ENCODE assay signal across 22 cellular contexts in genomic region chr2:239930378-239930777, GRCh38.
DNase-seq lines count a peak whose midpoint lies in the region; ATAC-seq and TF ChIP-seq lines count a peak whose summit lies in the region.
"Had no signal": no experiment of that assay in that cellular context is flagged by ENCODE, and none has a peak within 500 bp of the region (broad histone marks: within the 10 kb centered on the region; RNA-seq: fewer than 3 reads in every experiment).

No MANE protein-coding gene starts in this region.

- H3K27ac ChIP-seq in heart left ventricle (no peak overlapping the region), SK-N-SH (ENCODE audit: low read depth in 2 of 2, low read length in 1 of 2) (no peak overlapping the region)
- H3K27ac ChIP-seq: ascending aorta, SJCRH30, thoracic aorta had no signal

- H3K9me3 ChIP-seq in BE2C (no peaks in the 10 kb centered on the region), heart left ventricle (no peaks in the 10 kb centered on the region), SK-N-SH (no peaks in the 10 kb centered on the region)
- H3K9me3 ChIP-seq: ascending aorta, SJCRH30, thoracic aorta had no signal

- CTCF ChIA-PET in activated B cell treated with CpG ODN at 0.5 μM for 24 hours (lab: Charles Lee) = no interaction called here
- CTCF ChIA-PET in SK-N-SH (lab: Yijun Ruan, JAX) = interaction anchor here (1.4 kb wide), 1 partner anchor 91 kb away, joined by 5 read pairs; no protein-coding TSS in a partner anchor

- H3K36me3 ChIP-seq in BE2C (no peaks in the 10 kb centered on the region), heart left ventricle (no peaks in the 10 kb centered on the region), SK-N-SH (replicated peaks in 1 of 2; ENCODE audit: control insufficient read depth in 1 of 2, insufficient read depth in 2 of 2, low read length in 1 of 2) (no peaks in the 10 kb centered on the region)
- H3K36me3 ChIP-seq: ascending aorta, SJCRH30, thoracic aorta had no signal

- peaks cover 5% of the 10 kb centered on the region for H3K9me3 Mint-ChIP-seq in activated B cell treated with CpG ODN at 0.5 μM for 24 hours
- no peaks in the 10 kb centered on the region for H3K9me3 Mint-ChIP-seq in osteocyte (ENCODE audit: unreplicated experiment)
- H3K9me3 Mint-ChIP-seq in stimulated activated effector memory CD8-positive, alpha-beta T cell treated with anti-CD3 and anti-CD28 coated beads, Interleukin-12 subunit alpha, Interleukin-12 subunit beta, amount 100 ng/mL, for 72 hours = no peaks in the 10 kb centered on the region
- H3K9me3 Mint-ChIP-seq: CD8-positive, alpha-beta T cell; natural killer cell had no signal

- H3K4me3 ChIP-seq in BE2C (ENCODE audit: low read depth, low read length) (no peak overlapping the region), heart left ventricle (no peak overlapping the region), SK-N-SH (ENCODE audit: low read depth in 2 of 2, low read length in 1 of 2) (no peak overlapping the region)
- H3K4me3 ChIP-seq: ascending aorta, SJCRH30, thoracic aorta had no signal

- DNase-seq in BE2C (peak; percentile 3), activated B cell treated with CpG ODN at 0.5 μM for 24 hours (peak; percentile 5), heart left ventricle (peak in 3 of 5 donors; percentile 11 to 40 (median 15)), osteocyte (ENCODE audit: extremely low spot score, unreplicated experiment) (peak; percentile 76), epidermal melanocyte (ENCODE audit: insufficient read length, low spot score) (no peak), SK-N-SH (no peak)
- DNase-seq in stimulated activated effector memory CD8-positive, alpha-beta T cell treated with anti-CD3 and anti-CD28 coated beads, Interleukin-12 subunit alpha, Interleukin-12 subunit beta, amount 100 ng/mL, for 72 hours (ENCODE audit: low spot score in 2 of 2) = no peak
- DNase-seq: GF-D8, mesendoderm, natural killer cell, NCI-H1417 treated with DMSO at 0.1 percent for 48 hours, NCI-H2171, NCI-H774, OCI-M1, T-helper 2 cell had no signal

- H3K27ac Mint-ChIP-seq in activated B cell treated with CpG ODN at 0.5 μM for 24 hours (no peak overlapping the region), osteocyte (ENCODE audit: unreplicated experiment) (no peak overlapping the region)
- no peak overlapping the region for H3K27ac Mint-ChIP-seq in stimulated activated effector memory CD8-positive, alpha-beta T cell treated with anti-CD3 and anti-CD28 coated beads, Interleukin-12 subunit alpha, Interleukin-12 subunit beta, amount 100 ng/mL, for 72 hours
- H3K27ac Mint-ChIP-seq: CD8-positive, alpha-beta T cell; natural killer cell; progenitor cell of endocrine pancreas; WTC11 had no signal

- H3F3A ChIP-seq in SK-N-SH (replicated peaks; ENCODE audit: insufficient read depth) = no peaks in the 10 kb centered on the region

- TF ChIP-seq CTCF in BE2C (IDR thresholded peaks at IDR 0.05; ENCODE audit: low read depth, low read length) = no peak
- TF ChIP-seq CTCF in activated B cell treated with CpG ODN at 0.5 μM for 24 hours (IDR thresholded peaks at IDR 0.05) = no peak
- no peak for TF ChIP-seq CTCF in heart left ventricle (IDR thresholded peaks at IDR 0.05)
- TF ChIP-seq CTCF in osteocyte (IDR thresholded peaks at IDR 0.05) = no peak
- no peak for TF ChIP-seq CTCF in SK-N-SH (IDR thresholded peaks at IDR 0.05)

- no peaks in the 10 kb centered on the region for H3K79me2 ChIP-seq in SK-N-SH (ENCODE audit: insufficient read depth)

- H3K27me3 ChIP-seq in BE2C = peaks cover under 1% of the 10 kb centered on the region; the same call in 1 of the 2 replicates
- H3K27me3 ChIP-seq in heart left ventricle = no peaks in the 10 kb centered on the region
- no peaks in the 10 kb centered on the region for H3K27me3 ChIP-seq in SK-N-SH (ENCODE audit: insufficient read depth)
- H3K27me3 ChIP-seq: ascending aorta, SJCRH30 had no signal

- intact Hi-C loops in activated B cell treated with CpG ODN at 0.5 μM for 24 hours (cut with micrococcal nuclease) = loop anchor here (10.0 kb wide), 1 partner anchor 204 kb away; the partner anchor contains the start of gene COPS9
- intact Hi-C loops in heart left ventricle (cut with DNase I) = loop anchor here in 2 of 10 donors (10.0 kb wide), 2 partner anchors 64 to 214 kb away; partner anchors contain the start of gene OTOS (in 1 of the 2)

- H3K9me2 ChIP-seq in SK-N-SH = no peaks in the 10 kb centered on the region

- H3K36me3 Mint-ChIP-seq in activated B cell treated with CpG ODN at 0.5 μM for 24 hours (ENCODE audit: low read depth) = no peaks in the 10 kb centered on the region
- no peaks in the 10 kb centered on the region for H3K36me3 Mint-ChIP-seq in osteocyte (ENCODE audit: unreplicated experiment)
- peaks cover 4% of the 10 kb centered on the region for H3K36me3 Mint-ChIP-seq in stimulated activated effector memory CD8-positive, alpha-beta T cell treated with anti-CD3 and anti-CD28 coated beads, Interleukin-12 subunit alpha, Interleukin-12 subunit beta, amount 100 ng/mL, for 72 hours
- H3K36me3 Mint-ChIP-seq: CD8-positive, alpha-beta T cell; natural killer cell; WTC11 had no signal

- POLR2A ChIA-PET in activated B cell treated with CpG ODN at 0.5 μM for 24 hours (lab: Charles Lee) = no interaction called here
- POLR2A ChIA-PET in SK-N-SH (lab: Yijun Ruan, JAX) = no interaction called here

- no peak overlapping the region for H3K4me2 ChIP-seq in SK-N-SH

- no peaks in the 10 kb centered on the region for H4K20me1 ChIP-seq in SK-N-SH (ENCODE audit: insufficient read depth)

- no peak for TF ChIP-seq EP300 in SK-N-SH (IDR thresholded peaks at IDR 0.05; ENCODE audit: borderline replicate concordance in 1 of 2, low read depth in 1 of 2, low read length in 1 of 2)

- no peak for ATAC-seq in activated B cell treated with CpG ODN at 0.5 μM for 24 hours (ENCODE audit: low read depth)
- no peak for ATAC-seq in heart left ventricle
- ATAC-seq in stimulated activated effector memory CD8-positive, alpha-beta T cell treated with anti-CD3 and anti-CD28 coated beads, Interleukin-12 subunit alpha, Interleukin-12 subunit beta, amount 100 ng/mL, for 72 hours = no peak
- ATAC-seq in HG03025 (IDR thresholded peaks at IDR 0.05; ENCODE audit: low FRiP score, unreplicated experiment) = no peak
- ATAC-seq: CD8-positive, alpha-beta T cell; natural killer cell; WTC11 had no signal

- H3K4me1 Mint-ChIP-seq in activated B cell treated with CpG ODN at 0.5 μM for 24 hours = no peaks in the 10 kb centered on the region
- H3K4me1 Mint-ChIP-seq in osteocyte (ENCODE audit: unreplicated experiment) = peaks cover 6% of the 10 kb centered on the region
- H3K4me1 Mint-ChIP-seq in stimulated activated effector memory CD8-positive, alpha-beta T cell treated with anti-CD3 and anti-CD28 coated beads, Interleukin-12 subunit alpha, Interleukin-12 subunit beta, amount 100 ng/mL, for 72 hours = peaks cover 40% of the 10 kb centered on the region

- H3K4me1 ChIP-seq in BE2C = no peaks in the 10 kb centered on the region
- H3K4me1 ChIP-seq in heart left ventricle = peaks cover 0 to 5% (median 0%) of the 10 kb centered on the region in 12 donors
- H3K4me1 ChIP-seq in SK-N-SH (ENCODE audit: control insufficient read depth in 1 of 2, insufficient read depth in 2 of 2, low read depth in 1 of 2, low read length in 1 of 2) = peaks cover 0 to 3% of the 10 kb centered on the region in 2 experiments; a peak in 1 of 4 replicates
- H3K4me1 ChIP-seq: ascending aorta had no signal

- no peak overlapping the region for H2AFZ ChIP-seq in SK-N-SH (ENCODE audit: low read depth)

- H3K4me3 Mint-ChIP-seq in activated B cell treated with CpG ODN at 0.5 μM for 24 hours (no peak overlapping the region), osteocyte (ENCODE audit: unreplicated experiment) (no peak overlapping the region)
- no peak overlapping the region for H3K4me3 Mint-ChIP-seq in stimulated activated effector memory CD8-positive, alpha-beta T cell treated with anti-CD3 and anti-CD28 coated beads, Interleukin-12 subunit alpha, Interleukin-12 subunit beta, amount 100 ng/mL, for 72 hours
- H3K4me3 Mint-ChIP-seq: CD8-positive, alpha-beta T cell; natural killer cell; WTC11 had no signal

- no peak overlapping the region for H3K9ac ChIP-seq in SK-N-SH

- WGBS in heart left ventricle, 4 donors = 71 to 80% (median 76%) methylated on average over 16 of the region's 16 CpGs
- WGBS in SK-N-SH (ENCODE audit: low lambda C conversion rate) = 74% methylated on average over 16 of the region's 16 CpGs

- TF ChIP-seq RAD21 in SK-N-SH (IDR thresholded peaks at IDR 0.05; ENCODE audit: low read length) = no peak

- H3K27me3 Mint-ChIP-seq in activated B cell treated with CpG ODN at 0.5 μM for 24 hours (no peaks in the 10 kb centered on the region), osteocyte (ENCODE audit: unreplicated experiment) (no peaks in the 10 kb centered on the region)

- TF ChIP-seq POLR2A in heart left ventricle (IDR thresholded peaks at IDR 0.05) = no peak

TF ChIP-seq in SK-N-SH, 30 proteins besides CTCF, POLR2A, EP300 and RAD21:
- TF ChIP-seq FOXM1 (IDR thresholded peaks at IDR 0.05; ENCODE audit: low read depth) = no peak
- TF ChIP-seq PBX3 (IDR thresholded peaks at IDR 0.05) = no peak
- no peak for TF ChIP-seq MXI1 (IDR thresholded peaks at IDR 0.05; ENCODE audit: low read depth, low read length)
- no peak for TF ChIP-seq NRF1 (IDR thresholded peaks at IDR 0.05; ENCODE audit: low read depth, low read length)
- no peak for TF ChIP-seq ELF1 (IDR thresholded peaks at IDR 0.05)
- TF ChIP-seq USF2 (IDR thresholded peaks at IDR 0.05; ENCODE audit: borderline replicate concordance, low read depth, low read length) = no peak
- TF ChIP-seq RFX5 (IDR thresholded peaks at IDR 0.05; ENCODE audit: low read length) = no peak
- TF ChIP-seq POLR2AphosphoS5 (IDR thresholded peaks at IDR 0.05; ENCODE audit: low read depth, low read length) = no peak

Comparison
In these comparisons a context has a peak if more than half of its experiments do, and no peak if none do; other contexts are left out.
1. DNase-seq: peak in BE2C (single experiment), activated B cell treated with CpG ODN at 0.5 μM for 24 hours (single experiment), heart left ventricle (3 of 5) and osteocyte (single experiment); none in stimulated activated effector memory CD8-positive, alpha-beta T cell treated with anti-CD3 and anti-CD28 coated beads, Interleukin-12 subunit alpha, Interleukin-12 subunit beta, amount 100 ng/mL, for 72 hours (0 of 2), epidermal melanocyte (single experiment) and SK-N-SH (single experiment).